Comparison of ENCODE assay signal across 8 cellular contexts in genomic region chr11:64809781-64810241, GRCh38. TPM values are rescaled to one million over a fixed set of nuclear protein-coding genes. Genes with fewer than 3 reads are reported as not detected.
A peak's percentile ranks its signal among the peaks of the same experiment; 100 is the strongest.
DNase-seq lines count a peak whose midpoint lies in the region; ATAC-seq and TF ChIP-seq lines count a peak whose summit lies in the region.

No MANE protein-coding gene starts in this region.

- no peaks in the 10 kb centered on the region for H3K4me1 Mint-ChIP-seq in endothelial cell (ENCODE audit: unreplicated experiment)

- TF ChIP-seq CTCF in AG04450 (IDR thresholded peaks at IDR 0.05; ENCODE audit: low read depth, low read length) (no peak), endothelial cell (IDR thresholded peaks at IDR 0.05; ENCODE audit: unreplicated experiment) (no peak)

- peaks cover 15% of the 10 kb centered on the region for H3K36me3 Mint-ChIP-seq in endothelial cell (ENCODE audit: low read depth, unreplicated experiment)

- peaks cover 2 to 22% of the 10 kb centered on the region in 2 donors for H3K36me3 ChIP-seq in muscle layer of duodenum (ENCODE audit: control insufficient read depth in 1 of 2, insufficient read depth in 2 of 2, low read length in 2 of 2)

- CTCF ChIA-PET in AG04450 (lab: Charles Lee), result no interaction called here

- DNase-seq in AG04450 (ENCODE audit: low read depth, low spot score) (no peak), GM19238 (ENCODE audit: insufficient read length, low spot score) (peak; percentile 44), endothelial cell (ENCODE audit: low spot score) (peak; percentile 45), SIG-M5 treated with dmso at 0.1 percent for 504 hours (lab: John Stamatoyannopoulos, UW; ENCODE audit: unreplicated experiment) (no peak)
- DNase-seq in effector CD8-positive, alpha-beta T cell (lab: John Stamatoyannopoulos, UW), result no peak

- peak overlapping the region; percentile 80 for H3K4me3 ChIP-seq in AG04450 (ENCODE audit: low read depth, low read length)
- peak overlapping the region; percentile 64 to 90 for H3K4me3 ChIP-seq in muscle layer of duodenum (ENCODE audit: low read depth in 1 of 2, low read length in 2 of 2)

- POLR2A ChIA-PET in AG04450 (lab: Yijun Ruan, JAX), result interaction anchor here (1.6 kb wide), 1 partner anchor 68 kb away, joined by 4 read pairs; the partner anchor contains the start of gene EHD1

- no peak overlapping the region for H3K27ac ChIP-seq in AG04450 (ENCODE audit: low read depth, low read length)
- H3K27ac ChIP-seq in muscle layer of duodenum (ENCODE audit: low read length), result no peak overlapping the region

- no peak overlapping the region for H3K27ac Mint-ChIP-seq in endothelial cell (ENCODE audit: unreplicated experiment)

- H3K4me1 ChIP-seq in muscle layer of duodenum (ENCODE audit: control insufficient read depth in 1 of 2, insufficient read depth in 2 of 2, low read length in 2 of 2), result peaks cover 5 to 20% of the 10 kb centered on the region in 2 donors

- H3K27me3 Mint-ChIP-seq in endothelial cell (ENCODE audit: unreplicated experiment), result peaks cover 15% of the 10 kb centered on the region

- H3K4me3 Mint-ChIP-seq in endothelial cell (ENCODE audit: unreplicated experiment), result peak overlapping the region; percentile 90

- H3K9me3 ChIP-seq in AG04450 (ENCODE audit: control insufficient read depth, insufficient read depth, low read length) (no peaks in the 10 kb centered on the region), muscle layer of duodenum (ENCODE audit: control insufficient read depth in 1 of 2, low read length in 2 of 2) (no peaks in the 10 kb centered on the region)

- H3K27me3 ChIP-seq in AG04450 (ENCODE audit: control insufficient read depth, insufficient read depth, low read length) (no peaks in the 10 kb centered on the region), muscle layer of duodenum (ENCODE audit: low read depth, low read length) (no peaks in the 10 kb centered on the region)

- peak; percentile 28 for ATAC-seq in SK-N-SH treated with all-trans-retinoic acid at 6 μM for 48 hours
- ATAC-seq in HG03442 (IDR thresholded peaks at IDR 0.05; ENCODE audit: unreplicated experiment), result no peak

- H3K9me3 Mint-ChIP-seq in endothelial cell (ENCODE audit: unreplicated experiment), result no peaks in the 10 kb centered on the region

TF ChIP-seq in SK-N-SH treated with all-trans-retinoic acid at 6 μM for 48 hours, 23 proteins besides CTCF, POLR2A, EP300 and RAD21:
- no peak for TF ChIP-seq ZNF565 (CRISPR knock-in tag; conservative IDR thresholded peaks at IDR 0.05; ENCODE audit: low read depth)
- no peak for TF ChIP-seq TSHZ2 (CRISPR knock-in tag; IDR thresholded peaks at IDR 0.05)
- no peak for TF ChIP-seq ZFP3 (CRISPR knock-in tag; IDR thresholded peaks at IDR 0.05)
- no peak for TF ChIP-seq RARB (CRISPR knock-in tag; IDR thresholded peaks at IDR 0.05)
- no peak for TF ChIP-seq ZNF8 (CRISPR knock-in tag; IDR thresholded peaks at IDR 0.05)
- no peak for TF ChIP-seq PPARA (CRISPR knock-in tag; IDR thresholded peaks at IDR 0.05; ENCODE audit: borderline replicate concordance)
- no peak for TF ChIP-seq ZC3H10 (CRISPR knock-in tag; IDR thresholded peaks at IDR 0.05)
- TF ChIP-seq ZFP30 (CRISPR knock-in tag; IDR thresholded peaks at IDR 0.05), result no peak
- TF ChIP-seq SNAI2 (CRISPR knock-in tag; IDR thresholded peaks at IDR 0.05), result no peak
- TF ChIP-seq BACH2 (CRISPR knock-in tag; IDR thresholded peaks at IDR 0.05; ENCODE audit: borderline replicate concordance), result no peak
- no peak for TF ChIP-seq PATZ1 (CRISPR knock-in tag; IDR thresholded peaks at IDR 0.05; ENCODE audit: borderline replicate concordance)
- no peak for TF ChIP-seq OSR1 (CRISPR knock-in tag; IDR thresholded peaks at IDR 0.05)
- no peak for TF ChIP-seq TCF4 (CRISPR knock-in tag; IDR thresholded peaks at IDR 0.05; ENCODE audit: borderline replicate concordance)
- no peak for TF ChIP-seq ARNTL (CRISPR knock-in tag; IDR thresholded peaks at IDR 0.05; ENCODE audit: borderline replicate concordance, low read depth)
- no peak for TF ChIP-seq CSDC2 (CRISPR knock-in tag; IDR thresholded peaks at IDR 0.05)
- no peak for TF ChIP-seq ESRRG (CRISPR knock-in tag; IDR thresholded peaks at IDR 0.05)
- TF ChIP-seq ZNF70 (CRISPR knock-in tag; IDR thresholded peaks at IDR 0.05), result no peak

RNA-seq across cellular contexts. Expression of gene MEN1, which starts 0.5 kb away (rescaled TPM):
- 15.0 and 22.3 TPM in 2 replicates for polyA plus RNA-seq in AG04450 (2011; rRNA removed)
- polyA minus RNA-seq in AG04450 (2011; rRNA and poly(A)+ RNA removed), result 11.5 and 17.1 TPM in 2 replicates
- 56.3 TPM for total RNA-seq in endothelial cell (ENCODE audit: unreplicated experiment)

RNA-seq across cellular contexts. Expression of gene MAP4K2, which starts 6.8 kb away (rescaled TPM):
- polyA plus RNA-seq in AG04450 (2011; rRNA removed), result 9.9 and 14.1 TPM in 2 replicates
- 12.5 and 15.4 TPM in 2 replicates for polyA minus RNA-seq in AG04450 (2011; rRNA and poly(A)+ RNA removed)
- total RNA-seq in endothelial cell (ENCODE audit: unreplicated experiment), result 202 TPM

RNA-seq across cellular contexts. Expression of gene SF1, which starts 31.5 kb away (rescaled TPM):
- 55.9 and 56.8 TPM in 2 replicates for polyA plus RNA-seq in AG04450 (2011; rRNA removed)
- 69.1 and 81.7 TPM in 2 replicates for polyA minus RNA-seq in AG04450 (2011; rRNA and poly(A)+ RNA removed)
- 322 TPM for total RNA-seq in endothelial cell (ENCODE audit: unreplicated experiment)

RNA-seq across cellular contexts. Expression of gene CDC42BPG, which starts 34.6 kb away (rescaled TPM):
- polyA plus RNA-seq in AG04450 (2011; rRNA removed), result 0.02 and 0.04 TPM in 2 replicates
- polyA minus RNA-seq in AG04450 (2011; rRNA and poly(A)+ RNA removed), result 0.09 TPM in 1 of 2 replicates, not detected in the other
- total RNA-seq in endothelial cell (ENCODE audit: unreplicated experiment), result 4.1 TPM

RNA-seq across cellular contexts. Expression of gene PYGM, which starts 50.0 kb away (rescaled TPM):
- 0.14 and 0.20 TPM in 2 replicates for polyA plus RNA-seq in AG04450 (2011; rRNA removed)
- polyA minus RNA-seq in AG04450 (2011; rRNA and poly(A)+ RNA removed), result 1.1 TPM in 2 replicates
- total RNA-seq in endothelial cell (ENCODE audit: unreplicated experiment), result 0.26 TPM

Comparison
In these comparisons a context has a peak if more than half of its experiments do, and no peak if none do; other contexts are left out.
1. DNase-seq: peak in GM19238 (single experiment) and endothelial cell (single experiment); none in AG04450 (single experiment), effector CD8-positive, alpha-beta T cell (single experiment) and SIG-M5 treated with dmso at 0.1 percent for 504 hours (single experiment).